20 cellular contexts compared by ENCODE assay signal in the genomic region with DNA sequence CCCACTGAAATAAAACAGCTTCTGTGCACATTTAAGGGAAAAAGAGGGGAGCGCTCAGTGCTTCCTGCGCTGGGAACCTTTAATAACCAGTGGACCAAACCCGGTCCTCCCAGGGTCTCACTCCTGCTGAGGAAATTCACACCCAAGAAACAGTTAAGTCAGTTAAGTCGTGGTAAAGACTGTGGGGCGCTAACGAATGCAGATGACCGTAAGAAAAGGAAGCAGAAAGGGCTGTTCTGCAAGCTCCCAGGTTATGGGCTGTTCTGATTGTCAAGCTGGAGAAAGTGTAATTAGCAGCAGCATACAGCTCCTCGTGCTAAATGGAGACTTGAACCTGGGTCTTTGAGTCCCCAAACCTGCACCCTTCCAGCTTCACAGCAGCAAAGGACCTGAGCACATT.
DNase-seq lines count a peak whose midpoint lies in the region; FAIRE-seq and TF ChIP-seq lines count a peak whose summit lies in the region.
"Had no signal": no experiment of that assay in that cellular context is flagged by ENCODE, and none has a peak within 500 bp of the region (broad histone marks: within the 10 kb centered on the region; RNA-seq: fewer than 3 reads in every experiment).

No MANE protein-coding gene starts in this region.

- no peak overlapping the region for H2BK5ac ChIP-seq in H1 (ENCODE audit: low read depth, low read length)

- H2BK120ac ChIP-seq in H1 (replicated peaks; ENCODE audit: low read depth, low read length): no peak overlapping the region

- no peak overlapping the region for H2AFZ ChIP-seq in H1 (ENCODE audit: low read length)

- POLR2A ChIA-PET in H1 (lab: Charles Lee; ENCODE audit: partially characterized antibody): interaction anchor here (1.0 kb wide), 1 partner anchor 20 kb away, joined by 3 read pairs; no protein-coding TSS in a partner anchor

- no peaks in the 10 kb centered on the region for H3K36me3 ChIP-seq in BLaER1
- no peaks in the 10 kb centered on the region for H3K36me3 ChIP-seq in HUES48 (ENCODE audit: control insufficient read depth, insufficient read depth, low read length)
- no peaks in the 10 kb centered on the region for H3K36me3 ChIP-seq in H1 (ENCODE audit: control insufficient read depth in 2 of 4, insufficient read depth in 4 of 4, low read length in 3 of 4)
- H3K36me3 ChIP-seq in effector memory CD4-positive, alpha-beta T cell (ENCODE audit: control insufficient read depth, insufficient read depth, low read length): no peaks in the 10 kb centered on the region
- H3K36me3 ChIP-seq: BE2C had no signal

- no peak overlapping the region for H3K14ac ChIP-seq in H1 (ENCODE audit: insufficient read length)

- H3K4me1 Mint-ChIP-seq in nephron progenitor cell: peaks cover 49% of the 10 kb centered on the region

- TF ChIP-seq RAD21 in H1 (IDR thresholded peaks at IDR 0.05 in 1 of 2, conservative IDR thresholded peaks at IDR 0.05 in 1 of 2; ENCODE audit: low read depth in 2 of 2, low read length in 2 of 2): no peak

- CTCF ChIA-PET in H1 (lab: Charles Lee; ENCODE audit: partially characterized antibody): interaction anchor here (0.8 to 1.3 kb wide), 8 partner anchors 9 to 798 kb away, joined by 3 to 4 read pairs (median 3); no protein-coding TSS in a partner anchor

- H2BK15ac ChIP-seq in H1 (ENCODE audit: low read length): no peak overlapping the region

- DNase-seq in H1 (ENCODE audit: low read depth in 1 of 2, low spot score in 2 of 2): no peak
- DNase-seq in stimulated activated CD4-positive, alpha-beta T cell treated with anti-CD3 and anti-CD28 coated beads, Interleukin-12 subunit alpha, Interleukin-12 subunit beta, amount 100 ng/mL, for 4 hours: no peak
- DNase-seq in nephron progenitor cell: no peak
- no peak for DNase-seq in effector memory CD4-positive, alpha-beta T cell
- DNase-seq: 8988T; ACHN; AML-193; Caco-2; CD4-positive, CD25-positive, alpha-beta regulatory T cell; CD8-positive, alpha-beta T cell; GF-D8; GOT3; HCEC 1CT had no signal

- no peak overlapping the region for H3K23ac ChIP-seq in H1 (ENCODE audit: insufficient read length)

- H3K23me2 ChIP-seq in H1 (ENCODE audit: low read depth, low read length): no peaks in the 10 kb centered on the region

- H2BK20ac ChIP-seq in H1 (ENCODE audit: low read length): no peak overlapping the region

- H3K79me2 ChIP-seq in H1 (ENCODE audit: control insufficient read depth in 1 of 2, insufficient read depth in 2 of 2, low read length in 2 of 2): no peaks in the 10 kb centered on the region

- peaks cover 22% of the 10 kb centered on the region for H3K27me3 Mint-ChIP-seq in nephron progenitor cell (ENCODE audit: low read depth, poor library complexity)

- H3K9ac ChIP-seq in BLaER1 (no peak overlapping the region), HUES48 (ENCODE audit: low read depth, low read length) (no peak overlapping the region), H1 (replicated peaks in 1 of 4; ENCODE audit: extremely low read depth in 1 of 4, low read depth in 3 of 4, low read length in 3 of 4) (no peak overlapping the region)

- TF ChIP-seq POLR2A in H1 (IDR thresholded peaks at IDR 0.05; ENCODE audit: control extremely low read depth in 1 of 2, low read depth in 2 of 2, low read length in 2 of 2): no peak

- no peak for FAIRE-seq in H1 (lab: Jason Lieb, UNC)
- FAIRE-seq: A549, GM12891, GM18507 had no signal

- H3K4me3 Mint-ChIP-seq in nephron progenitor cell: no peak overlapping the region
- H3K4me3 Mint-ChIP-seq: CD4-positive, CD25-positive, alpha-beta regulatory T cell; CD8-positive, alpha-beta T cell had no signal

- no peak for TF ChIP-seq CTCF in H1 (IDR thresholded peaks at IDR 0.05; ENCODE audit: control extremely low read depth in 1 of 3, insufficient read depth in 1 of 3, low read depth in 1 of 3, low read length in 3 of 3)
- TF ChIP-seq CTCF in nephron progenitor cell (IDR thresholded peaks at IDR 0.05): no peak

- no peak overlapping the region for H4K91ac ChIP-seq in H1 (replicated peaks; ENCODE audit: insufficient read length, low read length)

- H4K8ac ChIP-seq in H1 (ENCODE audit: extremely low read depth, insufficient read depth, low read length): no peak overlapping the region

- no peak overlapping the region for H3K18ac ChIP-seq in H1 (ENCODE audit: extremely low read depth, low read length)

- TF ChIP-seq EP300 in H1 (IDR thresholded peaks at IDR 0.05; ENCODE audit: borderline replicate concordance in 1 of 2, low read depth in 2 of 2, low read length in 2 of 2): no peak

- no peaks in the 10 kb centered on the region for H3K79me1 ChIP-seq in H1 (ENCODE audit: low read depth, low read length)

- no peak overlapping the region for H3K56ac ChIP-seq in H1 (replicated peaks; ENCODE audit: insufficient read length, low read depth, low read length)

- H2AK5ac ChIP-seq in H1 (ENCODE audit: low read depth, low read length): no peak overlapping the region

- peak overlapping the region; percentile 49 for H3K4me2 ChIP-seq in BLaER1
- no peak overlapping the region for H3K4me2 ChIP-seq in H1 (ENCODE audit: insufficient read depth in 1 of 2, low read depth in 2 of 2, low read length in 2 of 2)
- H3K4me2 ChIP-seq: A549 had no signal

- WGBS in H1 (ENCODE audit: extremely low coverage in 1 of 2, insufficient coverage in 1 of 2, insufficient read length in 1 of 2, insufficient replicate concordance in 2 of 2, low coverage in 1 of 2, low lambda C conversion rate in 2 of 2, missing lambda C conversion rate in 1 of 2), 2 experiments: 66% methylated on average over 7 of the region's 8 CpGs; no CpG with 5 or more reads in 1 of the 2 experiments

- H3K4me3 ChIP-seq in BLaER1 (no peak overlapping the region), HUES48 (ENCODE audit: low read depth, low read length) (no peak overlapping the region), H1 (ENCODE audit: extremely low read depth in 1 of 4, insufficient read depth in 2 of 4, low read depth in 3 of 4, low read length in 4 of 4) (no peak overlapping the region)
- H3K4me3 ChIP-seq in effector memory CD4-positive, alpha-beta T cell (ENCODE audit: insufficient read depth, low read depth, low read length, poor library complexity, severe bottlenecking): no peak overlapping the region
- H3K4me3 ChIP-seq: A549 had no signal

- peak overlapping the region; percentile 12; the same call in 1 of the 2 replicates for H2BK12ac ChIP-seq in H1 (ENCODE audit: low read depth, low read length)

- H4K20me1 ChIP-seq in BLaER1: no peaks in the 10 kb centered on the region
- no peaks in the 10 kb centered on the region for H4K20me1 ChIP-seq in H1 (replicated peaks in 1 of 2; ENCODE audit: control insufficient read depth in 1 of 2, insufficient read depth in 2 of 2, low read length in 2 of 2)

- H3K4ac ChIP-seq in H1 (replicated peaks; ENCODE audit: insufficient read length, low read depth, low read length): no peak overlapping the region

- no peaks in the 10 kb centered on the region for H3K36me3 Mint-ChIP-seq in nephron progenitor cell (ENCODE audit: low read depth)
- H3K36me3 Mint-ChIP-seq: CD4-positive, CD25-positive, alpha-beta regulatory T cell; CD8-positive, alpha-beta T cell had no signal

- H3K27ac Mint-ChIP-seq in nephron progenitor cell: no peak overlapping the region
- H3K27ac Mint-ChIP-seq: CD8-positive, alpha-beta T cell had no signal

- H3K27me3 ChIP-seq in BLaER1: no peaks in the 10 kb centered on the region
- H3K27me3 ChIP-seq in HUES48 (ENCODE audit: control insufficient read depth, insufficient read depth, low read length): no peaks in the 10 kb centered on the region
- H3K27me3 ChIP-seq in H1 (replicated peaks in 1 of 4; ENCODE audit: control insufficient read depth in 3 of 4, extremely low read depth in 1 of 4, insufficient read depth in 3 of 4, low read length in 3 of 4): no peaks in the 10 kb centered on the region
- H3K27me3 ChIP-seq in effector memory CD4-positive, alpha-beta T cell (replicated peaks; ENCODE audit: control insufficient read depth, insufficient read depth, low read length, poor library complexity, severe bottlenecking): no peaks in the 10 kb centered on the region
- H3K27me3 ChIP-seq: BE2C had no signal

- H3K9me3 ChIP-seq in BLaER1: no peaks in the 10 kb centered on the region
- H3K9me3 ChIP-seq in HUES48 (ENCODE audit: control insufficient read depth, insufficient read depth, low read length): no peaks in the 10 kb centered on the region
- H3K9me3 ChIP-seq in H1 (ENCODE audit: insufficient read depth in 2 of 2, low read depth in 1 of 2, low read length in 1 of 2): no peaks in the 10 kb centered on the region
- no peaks in the 10 kb centered on the region for H3K9me3 ChIP-seq in effector memory CD4-positive, alpha-beta T cell (ENCODE audit: control insufficient read depth, low read length)
- H3K9me3 ChIP-seq: A549, BE2C, Caco-2 had no signal

- peaks cover 12% of the 10 kb centered on the region for H3K4me1 ChIP-seq in BLaER1
- peaks cover 17% of the 10 kb centered on the region for H3K4me1 ChIP-seq in HUES48 (ENCODE audit: control insufficient read depth, insufficient read depth, low read length)
- peaks cover 0 to 4% (median 2%) of the 10 kb centered on the region in 4 experiments; a peak in 2 of 7 replicates for H3K4me1 ChIP-seq in H1 (replicated peaks in 1 of 4; ENCODE audit: control insufficient read depth in 3 of 4, insufficient read depth in 4 of 4, low read length in 3 of 4)
- no peaks in the 10 kb centered on the region for H3K4me1 ChIP-seq in effector memory CD4-positive, alpha-beta T cell (ENCODE audit: control insufficient read depth, insufficient read depth, low read length, poor library complexity, severe bottlenecking)
- H3K4me1 ChIP-seq: A549, BE2C, Caco-2 had no signal

- no peak overlapping the region for H3K27ac ChIP-seq in BLaER1
- H3K27ac ChIP-seq in HUES48 (ENCODE audit: low read depth, low read length): peak overlapping the region; percentile 31
- no peak overlapping the region for H3K27ac ChIP-seq in H1 (ENCODE audit: low read depth, low read length)
- no peak overlapping the region for H3K27ac ChIP-seq in effector memory CD4-positive, alpha-beta T cell (ENCODE audit: insufficient read depth, low read length, poor library complexity, severe bottlenecking)
- H3K27ac ChIP-seq: A549, C4-2B had no signal

- peaks cover 3% of the 10 kb centered on the region for H3K9me3 Mint-ChIP-seq in nephron progenitor cell
- H3K9me3 Mint-ChIP-seq: CD8-positive, alpha-beta T cell had no signal

- no peak overlapping the region for H4K5ac ChIP-seq in H1 (ENCODE audit: insufficient read length, low read depth, low read length)

TF ChIP-seq in H1, 55 proteins besides CTCF, POLR2A, EP300 and RAD21 (continues in another document):
- no peak for TF ChIP-seq SIN3A (conservative IDR thresholded peaks at IDR 0.05 in 1 of 2, IDR thresholded peaks at IDR 0.05 in 1 of 2; ENCODE audit: low read depth in 1 of 2, low read length in 2 of 2)
- no peak for TF ChIP-seq JUND (IDR thresholded peaks at IDR 0.05; ENCODE audit: low read length)
- TF ChIP-seq RBBP5 (IDR thresholded peaks at IDR 0.05; ENCODE audit: borderline replicate concordance, low read depth, low read length): no peak
- TF ChIP-seq CREB1 (IDR thresholded peaks at IDR 0.05): no peak
- no peak for TF ChIP-seq POLR2AphosphoS5 (IDR thresholded peaks at IDR 0.05; ENCODE audit: low read depth, low read length)
- no peak for TF ChIP-seq MAFK (IDR thresholded peaks at IDR 0.05; ENCODE audit: low read depth, low read length)
- TF ChIP-seq SUZ12 (IDR thresholded peaks at IDR 0.05; ENCODE audit: low read length): no peak
- no peak for TF ChIP-seq GTF2F1 (IDR thresholded peaks at IDR 0.05; ENCODE audit: borderline replicate concordance, low read depth, low read length)
